In the genomic region with DNA sequence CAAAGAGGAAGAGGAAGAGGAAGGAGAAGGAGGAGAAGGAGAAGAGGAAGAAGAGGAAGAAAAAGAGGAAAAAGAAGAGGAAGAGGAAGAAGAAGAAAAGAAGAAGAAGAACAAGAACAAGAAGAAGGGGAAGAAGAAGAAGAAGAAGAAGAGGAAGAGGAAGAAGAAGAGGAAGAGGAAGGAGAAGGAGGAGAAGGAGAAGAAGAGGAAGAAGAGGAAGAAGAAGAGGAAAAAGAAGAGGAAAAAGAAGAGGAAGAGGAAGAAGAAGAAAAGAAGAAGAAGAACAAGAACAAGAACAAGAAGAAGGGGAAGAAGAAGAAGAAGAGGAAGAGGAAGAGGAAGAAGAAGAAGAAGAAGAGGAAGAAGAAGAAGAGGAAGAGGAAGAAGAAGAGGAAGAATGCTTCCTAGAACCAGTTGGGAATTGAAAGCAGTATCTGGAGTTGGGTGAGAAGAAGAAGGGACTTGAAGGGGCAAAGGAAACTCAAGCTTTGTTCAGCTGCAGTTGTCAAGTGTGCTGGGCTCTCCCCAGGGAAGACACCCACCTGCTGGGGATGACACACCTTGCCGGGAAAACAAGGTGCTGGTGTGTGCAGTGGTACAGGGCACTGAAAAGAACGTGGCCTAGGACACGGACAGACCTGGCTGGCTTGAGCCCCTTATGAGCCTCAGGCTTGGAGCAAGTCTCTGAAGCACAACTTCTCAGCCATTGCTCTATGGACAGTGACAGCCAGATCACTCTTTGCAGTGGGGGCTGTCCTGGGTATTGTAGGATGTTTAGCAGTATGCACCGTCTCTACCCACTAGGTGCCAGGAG, we compare ENCODE assay signal across 17 cellular contexts. TPM values are rescaled to one million over a fixed set of nuclear protein-coding genes. Genes with fewer than 3 reads are reported as not detected.
DNase-seq lines count a peak whose midpoint lies in the region; ATAC-seq and TF ChIP-seq lines count a peak whose summit lies in the region.
"Had no signal": no experiment of that assay in that cellular context is flagged by ENCODE, and none has a peak within 500 bp of the region (broad histone marks: within the 10 kb centered on the region; RNA-seq: fewer than 3 reads in every experiment).

No MANE protein-coding gene starts in this region.

- H3K36me3 ChIP-seq in PC-3 (ENCODE audit: low read depth, low read length) (no peaks in the 10 kb centered on the region), SK-N-SH (replicated peaks in 1 of 2; ENCODE audit: control insufficient read depth in 1 of 2, insufficient read depth in 2 of 2, low read length in 1 of 2) (no peaks in the 10 kb centered on the region)

- no peak overlapping the region for H3K4me3 Mint-ChIP-seq in activated CD8-positive, alpha-beta T cell treated with anti-CD3 and anti-CD28 coated beads for 36 hours
- H3K4me3 Mint-ChIP-seq in activated CD8-positive, alpha-beta T cell treated with anti-CD3 and anti-CD28 coated beads, Interleukin-2, amount 10 ng/mL, durations not matched to agents 7 days and 5 days: no peak overlapping the region
- no peak overlapping the region for H3K4me3 Mint-ChIP-seq in dendritic cell treated with granulocyte-macrophage colony-stimulating factor and Interleukin-4, amounts not matched to agents 40 ng/mL and 50 ng/mL, for 4 days
- peak overlapping the region in 1 of 2 donors; percentile 2 for H3K4me3 Mint-ChIP-seq in stimulated activated naive B cell treated with anti-CD40 and anti-IgM and Interleukin-4, amounts not matched to agents 10 μg/mL and 1 μg/mL and 100 μg/mL, for 72 hours
- H3K4me3 Mint-ChIP-seq: CD4-positive, alpha-beta T cell; GM23338 had no signal

- H2AFZ ChIP-seq in PC-3 (ENCODE audit: low read length): no peak overlapping the region
- no peak overlapping the region for H2AFZ ChIP-seq in SK-N-SH (ENCODE audit: low read depth)
- H2AFZ ChIP-seq: GM23338 had no signal

- intact Hi-C loops in activated CD8-positive, alpha-beta T cell treated with anti-CD3 and anti-CD28 coated beads for 36 hours (cut with micrococcal nuclease): no loop called here
- intact Hi-C loops in PC-3 (cut with micrococcal nuclease): no loop called here
- intact Hi-C loops in dendritic cell treated with granulocyte-macrophage colony-stimulating factor and Interleukin-4, amounts not matched to agents 40 ng/mL and 50 ng/mL, for 4 days (cut with micrococcal nuclease): loop anchor here (10.0 kb wide), 1 partner anchor 47 kb away; no protein-coding TSS in a partner anchor

- H3K27me3 ChIP-seq in PC-3 (ENCODE audit: low read length) (no peaks in the 10 kb centered on the region), SK-N-SH (ENCODE audit: insufficient read depth) (no peaks in the 10 kb centered on the region)

- 73% methylated on average over 2 of the region's 4 CpGs for WGBS in SK-N-SH (ENCODE audit: low lambda C conversion rate)

- peak; percentile 10 for TF ChIP-seq CTCF in activated CD8-positive, alpha-beta T cell treated with anti-CD3 and anti-CD28 coated beads for 36 hours (IDR thresholded peaks at IDR 0.05)
- no peak for TF ChIP-seq CTCF in PC-3 (conservative IDR thresholded peaks at IDR 0.05; ENCODE audit: low read depth, low read length)
- no peak for TF ChIP-seq CTCF in SK-N-SH (IDR thresholded peaks at IDR 0.05)

- DNase-seq in activated CD8-positive, alpha-beta T cell treated with anti-CD3 and anti-CD28 coated beads for 36 hours: no peak
- no peak for DNase-seq in activated CD8-positive, alpha-beta T cell treated with anti-CD3 and anti-CD28 coated beads, Interleukin-2, amount 10 ng/mL, durations not matched to agents 7 days and 5 days
- DNase-seq in PC-3: no peak
- no peak for DNase-seq in stimulated activated naive B cell treated with anti-CD40 and anti-IgM and Interleukin-4, amounts not matched to agents 10 μg/mL and 1 μg/mL and 100 μg/mL, for 72 hours
- DNase-seq in stimulated activated CD4-positive, alpha-beta T cell treated with anti-CD3 and anti-CD28 coated beads, Interleukin-4, amount 100 ng/mL, for 4 hours: no peak
- DNase-seq in SK-N-SH: no peak
- no peak for DNase-seq in activated CD4-positive, CD25-positive, alpha-beta regulatory T cell treated with anti-CD3 and anti-CD28 coated beads, Interleukin-2, amount 50 U/mL, for 72 hours
- DNase-seq: CD4-positive, alpha-beta T cell; DMS79 treated with DMSO at 0.1 percent for 48 hours; GDM1; MM.1S; NCI-H1417 treated with DMSO at 0.1 percent for 48 hours; NCI-H226; NCI-H526 treated with DMSO at 0.1 percent for 48 hours had no signal

- no TSS peak for BruUV-seq in PC-3 (replicated peaks; lab: Mats Ljungman, UMichigan)

- H3K4me2 ChIP-seq in PC-3 (ENCODE audit: low read length): no peak overlapping the region
- no peak overlapping the region for H3K4me2 ChIP-seq in SK-N-SH
- H3K4me2 ChIP-seq: GM23338 had no signal

- no peaks in the 10 kb centered on the region for H4K20me1 ChIP-seq in PC-3 (ENCODE audit: low read length)
- H4K20me1 ChIP-seq in SK-N-SH (ENCODE audit: insufficient read depth): no peaks in the 10 kb centered on the region

- no peak overlapping the region for H3K9ac ChIP-seq in PC-3 (ENCODE audit: low read length)
- no peak overlapping the region for H3K9ac ChIP-seq in SK-N-SH

- peaks cover 2% of the 10 kb centered on the region for H3K9me3 Mint-ChIP-seq in activated CD8-positive, alpha-beta T cell treated with anti-CD3 and anti-CD28 coated beads for 36 hours
- H3K9me3 Mint-ChIP-seq in activated CD8-positive, alpha-beta T cell treated with anti-CD3 and anti-CD28 coated beads, Interleukin-2, amount 10 ng/mL, durations not matched to agents 7 days and 5 days (ENCODE audit: insufficient read depth): no peaks in the 10 kb centered on the region
- peaks cover 21% of the 10 kb centered on the region for H3K9me3 Mint-ChIP-seq in dendritic cell treated with granulocyte-macrophage colony-stimulating factor and Interleukin-4, amounts not matched to agents 40 ng/mL and 50 ng/mL, for 4 days
- H3K9me3 Mint-ChIP-seq in stimulated activated naive B cell treated with anti-CD40 and anti-IgM and Interleukin-4, amounts not matched to agents 10 μg/mL and 1 μg/mL and 100 μg/mL, for 72 hours: peaks cover 0 to 3% of the 10 kb centered on the region in 2 donors
- H3K9me3 Mint-ChIP-seq: CD4-positive, alpha-beta T cell; GM23338 had no signal

- H3K79me2 ChIP-seq in PC-3 (ENCODE audit: low read length): no peaks in the 10 kb centered on the region
- H3K79me2 ChIP-seq in SK-N-SH (ENCODE audit: insufficient read depth): no peaks in the 10 kb centered on the region

- ATAC-seq in activated CD8-positive, alpha-beta T cell treated with anti-CD3 and anti-CD28 coated beads for 36 hours: no peak
- ATAC-seq in activated CD8-positive, alpha-beta T cell treated with anti-CD3 and anti-CD28 coated beads, Interleukin-2, amount 10 ng/mL, durations not matched to agents 7 days and 5 days: no peak
- peak; percentile 15; the same call in 1 of the 2 replicates for ATAC-seq in PC-3
- peak; percentile 53 to 54 for ATAC-seq in stimulated activated naive B cell treated with anti-CD40 and anti-IgM and Interleukin-4, amounts not matched to agents 10 μg/mL and 1 μg/mL and 100 μg/mL, for 72 hours (replicated peaks)
- ATAC-seq: GM23338 had no signal

- TF ChIP-seq RAD21 in SK-N-SH (IDR thresholded peaks at IDR 0.05; ENCODE audit: low read length): no peak

- H3K27me3 Mint-ChIP-seq in activated CD8-positive, alpha-beta T cell treated with anti-CD3 and anti-CD28 coated beads for 36 hours: no peaks in the 10 kb centered on the region
- H3K27me3 Mint-ChIP-seq in activated CD8-positive, alpha-beta T cell treated with anti-CD3 and anti-CD28 coated beads, Interleukin-2, amount 10 ng/mL, durations not matched to agents 7 days and 5 days (ENCODE audit: low read depth): peaks cover 22% of the 10 kb centered on the region
- H3K27me3 Mint-ChIP-seq in dendritic cell treated with granulocyte-macrophage colony-stimulating factor and Interleukin-4, amounts not matched to agents 40 ng/mL and 50 ng/mL, for 4 days: no peaks in the 10 kb centered on the region
- H3K27me3 Mint-ChIP-seq in stimulated activated naive B cell treated with anti-CD40 and anti-IgM and Interleukin-4, amounts not matched to agents 10 μg/mL and 1 μg/mL and 100 μg/mL, for 72 hours: no peaks in the 10 kb centered on the region

- no peak for TF ChIP-seq EP300 in SK-N-SH (IDR thresholded peaks at IDR 0.05; ENCODE audit: borderline replicate concordance in 1 of 2, low read depth in 1 of 2, low read length in 1 of 2)

- H3K9me2 ChIP-seq in PC-3 (replicated peaks; ENCODE audit: low read length) (no peaks in the 10 kb centered on the region), SK-N-SH (no peaks in the 10 kb centered on the region)

- no peak overlapping the region for H3K27ac Mint-ChIP-seq in activated CD8-positive, alpha-beta T cell treated with anti-CD3 and anti-CD28 coated beads for 36 hours
- H3K27ac Mint-ChIP-seq in activated CD8-positive, alpha-beta T cell treated with anti-CD3 and anti-CD28 coated beads, Interleukin-2, amount 10 ng/mL, durations not matched to agents 7 days and 5 days: no peak overlapping the region
- H3K27ac Mint-ChIP-seq in dendritic cell treated with granulocyte-macrophage colony-stimulating factor and Interleukin-4, amounts not matched to agents 40 ng/mL and 50 ng/mL, for 4 days: peak overlapping the region; percentile 59
- peak overlapping the region; percentile 49 for H3K27ac Mint-ChIP-seq in stimulated activated naive B cell treated with anti-CD40 and anti-IgM and Interleukin-4, amounts not matched to agents 10 μg/mL and 1 μg/mL and 100 μg/mL, for 72 hours
- H3K27ac Mint-ChIP-seq: CD4-positive, alpha-beta T cell; GM23338 had no signal

- POLR2A ChIA-PET in activated CD8-positive, alpha-beta T cell treated with anti-CD3 and anti-CD28 coated beads for 36 hours (lab: Charles Lee): no interaction called here
- POLR2A ChIA-PET in activated CD8-positive, alpha-beta T cell treated with anti-CD3 and anti-CD28 coated beads, Interleukin-2, amount 10 ng/mL, durations not matched to agents 7 days and 5 days (lab: Charles Lee): no interaction called here
- POLR2A ChIA-PET in PC-3 (lab: Charles Lee; ENCODE audit: unreplicated experiment) (no interaction called here), SK-N-SH (lab: Yijun Ruan, JAX) (no interaction called here)

- no peaks in the 10 kb centered on the region for H3K4me1 ChIP-seq in PC-3 (ENCODE audit: insufficient read depth, low read length)
- peaks cover 3 to 9% of the 10 kb centered on the region in 2 experiments; a peak in 2 of 4 replicates for H3K4me1 ChIP-seq in SK-N-SH (ENCODE audit: control insufficient read depth in 1 of 2, insufficient read depth in 2 of 2, low read depth in 1 of 2, low read length in 1 of 2)

- H3K4me3 ChIP-seq in PC-3 (ENCODE audit: low read length) (no peak overlapping the region), SK-N-SH (ENCODE audit: low read depth in 2 of 2, low read length in 1 of 2) (no peak overlapping the region)
- H3K4me3 ChIP-seq: GM23338 had no signal

- H3F3A ChIP-seq in PC-3 (ENCODE audit: low read length, unreplicated experiment) (no peaks in the 10 kb centered on the region), SK-N-SH (replicated peaks; ENCODE audit: insufficient read depth) (peaks cover 1% of the 10 kb centered on the region)

- H3K9me3 ChIP-seq in PC-3 (ENCODE audit: low read length) (no peaks in the 10 kb centered on the region), SK-N-SH (no peaks in the 10 kb centered on the region)

- H3K27ac ChIP-seq in PC-3 (ENCODE audit: low read length) (no peak overlapping the region), SK-N-SH (ENCODE audit: low read depth in 2 of 2, low read length in 1 of 2) (no peak overlapping the region)
- H3K27ac ChIP-seq: RWPE1 had no signal

- CTCF ChIA-PET in activated CD8-positive, alpha-beta T cell treated with anti-CD3 and anti-CD28 coated beads for 36 hours (lab: Charles Lee): interaction anchor here (1.1 kb wide), 1 partner anchor 14 kb away, joined by 3 read pairs; no protein-coding TSS in a partner anchor
- CTCF ChIA-PET in activated CD8-positive, alpha-beta T cell treated with anti-CD3 and anti-CD28 coated beads, Interleukin-2, amount 10 ng/mL, durations not matched to agents 7 days and 5 days (lab: Charles Lee): interaction anchor here (2.4 kb wide), 1 partner anchor 234 kb away, joined by 11 read pairs; no protein-coding TSS in a partner anchor
- CTCF ChIA-PET in PC-3 (lab: Charles Lee): no interaction called here
- CTCF ChIA-PET in SK-N-SH (lab: Yijun Ruan, JAX): interaction anchor here (1.7 to 6.1 kb wide), 3 partner anchors 12 to 235 kb away, joined by 3 to 41 read pairs (median 11); no protein-coding TSS in a partner anchor

- no peaks in the 10 kb centered on the region for H3K4me1 Mint-ChIP-seq in activated CD8-positive, alpha-beta T cell treated with anti-CD3 and anti-CD28 coated beads for 36 hours (ENCODE audit: low read depth)
- no peaks in the 10 kb centered on the region for H3K4me1 Mint-ChIP-seq in activated CD8-positive, alpha-beta T cell treated with anti-CD3 and anti-CD28 coated beads, Interleukin-2, amount 10 ng/mL, durations not matched to agents 7 days and 5 days (ENCODE audit: low read depth)
- H3K4me1 Mint-ChIP-seq in dendritic cell treated with granulocyte-macrophage colony-stimulating factor and Interleukin-4, amounts not matched to agents 40 ng/mL and 50 ng/mL, for 4 days (ENCODE audit: low read depth): peaks cover 23% of the 10 kb centered on the region
- peaks cover 20 to 40% of the 10 kb centered on the region in 2 donors for H3K4me1 Mint-ChIP-seq in stimulated activated naive B cell treated with anti-CD40 and anti-IgM and Interleukin-4, amounts not matched to agents 10 μg/mL and 1 μg/mL and 100 μg/mL, for 72 hours
- H3K4me1 Mint-ChIP-seq: GM23338 had no signal

- no peaks in the 10 kb centered on the region for H3K36me3 Mint-ChIP-seq in activated CD8-positive, alpha-beta T cell treated with anti-CD3 and anti-CD28 coated beads for 36 hours (ENCODE audit: low read depth)
- H3K36me3 Mint-ChIP-seq in activated CD8-positive, alpha-beta T cell treated with anti-CD3 and anti-CD28 coated beads, Interleukin-2, amount 10 ng/mL, durations not matched to agents 7 days and 5 days (ENCODE audit: low read depth): no peaks in the 10 kb centered on the region
- H3K36me3 Mint-ChIP-seq in dendritic cell treated with granulocyte-macrophage colony-stimulating factor and Interleukin-4, amounts not matched to agents 40 ng/mL and 50 ng/mL, for 4 days (ENCODE audit: low read depth): peaks cover 9% of the 10 kb centered on the region
- no peaks in the 10 kb centered on the region for H3K36me3 Mint-ChIP-seq in stimulated activated naive B cell treated with anti-CD40 and anti-IgM and Interleukin-4, amounts not matched to agents 10 μg/mL and 1 μg/mL and 100 μg/mL, for 72 hours

RNA-seq across cellular contexts. Expression of gene ARFGEF2, which starts 30.1 kb away (rescaled TPM):
- total RNA-seq in activated CD8-positive, alpha-beta T cell treated with anti-CD3 and anti-CD28 coated beads for 36 hours: 10 to 100 TPM; 20.5 to 22.7 TPM
- 10 to 100 TPM; 19.1 to 20.1 TPM for total RNA-seq in activated CD8-positive, alpha-beta T cell treated with anti-CD3 and anti-CD28 coated beads, Interleukin-2, amount 10 ng/mL, durations not matched to agents 7 days and 5 days
- 33.5 and 35.9 TPM in 2 replicates for total RNA-seq in PC-3 (2014; rRNA removed)
- 6.1 and 8.4 TPM in 2 replicates for polyA plus RNA-seq in SK-N-SH (2012; rRNA removed)
- polyA plus RNA-seq in SK-N-SH (2012; cell fraction: cytosol; rRNA removed): 7.1 and 7.9 TPM in 2 replicates
- 8.4 and 16.0 TPM in 2 replicates for polyA plus RNA-seq in SK-N-SH (2012; cell fraction: nucleus; rRNA removed)

Comparison
In these comparisons a context has a peak if more than half of its experiments do, and no peak if none do; other contexts are left out.
1. ATAC-seq: peak in PC-3 (single experiment) and stimulated activated naive B cell treated with anti-CD40 and anti-IgM and Interleukin-4, amounts not matched to agents 10 μg/mL and 1 μg/mL and 100 μg/mL, for 72 hours (2 of 2); none in activated CD8-positive, alpha-beta T cell treated with anti-CD3 and anti-CD28 coated beads for 36 hours (single experiment) and activated CD8-positive, alpha-beta T cell treated with anti-CD3 and anti-CD28 coated beads, Interleukin-2, amount 10 ng/mL, durations not matched to agents 7 days and 5 days (single experiment).
2. H3K27ac Mint-ChIP-seq: peak in dendritic cell treated with granulocyte-macrophage colony-stimulating factor and Interleukin-4, amounts not matched to agents 40 ng/mL and 50 ng/mL, for 4 days (single experiment) and stimulated activated naive B cell treated with anti-CD40 and anti-IgM and Interleukin-4, amounts not matched to agents 10 μg/mL and 1 μg/mL and 100 μg/mL, for 72 hours (single experiment); none in activated CD8-positive, alpha-beta T cell treated with anti-CD3 and anti-CD28 coated beads for 36 hours (single experiment) and activated CD8-positive, alpha-beta T cell treated with anti-CD3 and anti-CD28 coated beads, Interleukin-2, amount 10 ng/mL, durations not matched to agents 7 days and 5 days (single experiment).